ENCODE assay signal across 31 cellular contexts in the genomic region with DNA sequence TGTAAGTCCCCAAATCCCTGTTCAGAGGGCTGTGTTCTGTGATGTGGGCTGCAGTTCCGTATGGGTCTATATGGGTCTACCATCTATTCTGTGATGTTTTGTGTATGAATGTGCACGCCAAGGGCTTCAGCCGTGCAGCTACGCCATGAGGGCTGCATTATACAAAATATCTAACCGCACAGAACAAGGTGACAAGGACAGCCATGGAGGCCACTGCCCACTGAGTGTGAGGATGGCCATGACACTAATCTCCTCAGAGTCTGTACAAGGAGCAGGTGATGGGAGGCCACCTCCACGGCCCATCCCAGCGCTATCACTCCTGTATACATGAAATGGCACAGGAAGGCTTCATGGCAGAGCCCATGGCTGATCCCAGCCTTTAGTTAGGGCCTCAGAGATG.
"Had no signal": no experiment of that assay in that cellular context is flagged by ENCODE, and none has a peak within 500 bp of the region (broad histone marks: within the 10 kb centered on the region; RNA-seq: fewer than 3 reads in every experiment).

No MANE protein-coding gene starts in this region.

- H3K27ac ChIP-seq: adrenal gland, body of pancreas, colonic mucosa, dorsolateral prefrontal cortex, esophagus muscularis mucosa, foreskin keratinocyte, gastroesophageal sphincter, heart right ventricle, hepatocyte had no signal

- H3K9me3 ChIP-seq: adrenal gland, body of pancreas, colonic mucosa, esophagus muscularis mucosa, gastroesophageal sphincter, heart right ventricle had no signal

- H3K36me3 ChIP-seq: adrenal gland, colonic mucosa, esophagus muscularis mucosa, gastroesophageal sphincter, heart right ventricle had no signal

- DNase-seq: activated CD4-positive, alpha-beta memory T cell treated with anti-CD3 and anti-CD28 coated beads, Interleukin-2, amount 10 ng/mL, durations not matched to agents 7 days and 5 days; activated CD4-positive, alpha-beta T cell treated with anti-CD3 and anti-CD28 coated beads for 1 hour; activated CD4-positive, alpha-beta T cell treated with anti-CD3 and anti-CD28 coated beads for 4 hours; activated CD4-positive, alpha-beta T cell treated with anti-CD3 and anti-CD28 coated beads, Interleukin-2, amount 10 ng/mL, durations not matched to agents 7 days and 5 days; activated CD4-positive, alpha-beta T cell treated with anti-CD3 and anti-CD28 coated beads, Interleukin-2, amount 50 U/mL, for 4 hours; activated CD8-positive, alpha-beta memory T cell treated with anti-CD3 and anti-CD28 coated beads, Interleukin-2, amount 50 U/mL, for 48 hours; activated gamma-delta T cell; activated naive CD4-positive, alpha-beta T cell; activated naive CD8-positive, alpha-beta T cell treated with anti-CD3 and anti-CD28 coated beads for 36 hours; activated naive CD8-positive, alpha-beta T cell treated with anti-CD3 and anti-CD28 coated beads, Interleukin-2, amount 50 U/mL, for 24 hours; activated T-cell treated with anti-CD3 and anti-CD28 coated beads for 4 hours; activated T-cell treated with anti-CD3 and anti-CD28 coated beads, Interleukin-2, amount 50 U/mL, for 24 hours; activated T-cell treated with anti-CD3 and anti-CD28 coated beads, Interleukin-2, amount 50 U/mL, for 72 hours; adrenal gland; amygdala; aorta; body of pancreas; central memory CD4-positive, alpha-beta T cell; cerebellar nuclear complex; colonic mucosa; effector memory CD4-positive, alpha-beta T cell; erythroblast; foreskin keratinocyte; heart right ventricle; T-helper 1 cell; T-helper 17 cell; T1000 had no signal

- ATAC-seq: activated naive CD8-positive, alpha-beta T cell treated with anti-CD3 and anti-CD28 coated beads, Interleukin-2, amount 50 U/mL, for 24 hours; activated T-cell treated with anti-CD3 and anti-CD28 coated beads, Interleukin-2, amount 50 U/mL, for 72 hours; body of pancreas; foreskin keratinocyte; gastroesophageal sphincter; T-helper 17 cell had no signal

- H3K4me3 ChIP-seq: adrenal gland, body of pancreas, colonic mucosa, dorsolateral prefrontal cortex, esophagus muscularis mucosa, gastroesophageal sphincter, heart right ventricle, hepatocyte had no signal

- H3K4me1 ChIP-seq: adrenal gland, body of pancreas, colonic mucosa, esophagus muscularis mucosa, foreskin keratinocyte, gastroesophageal sphincter, heart right ventricle had no signal

- H3K27me3 ChIP-seq: adrenal gland, body of pancreas, colonic mucosa, esophagus muscularis mucosa, foreskin keratinocyte, gastroesophageal sphincter, heart right ventricle, hepatocyte had no signal
